4 cellular contexts compared by ENCODE assay signal in the genomic region with DNA sequence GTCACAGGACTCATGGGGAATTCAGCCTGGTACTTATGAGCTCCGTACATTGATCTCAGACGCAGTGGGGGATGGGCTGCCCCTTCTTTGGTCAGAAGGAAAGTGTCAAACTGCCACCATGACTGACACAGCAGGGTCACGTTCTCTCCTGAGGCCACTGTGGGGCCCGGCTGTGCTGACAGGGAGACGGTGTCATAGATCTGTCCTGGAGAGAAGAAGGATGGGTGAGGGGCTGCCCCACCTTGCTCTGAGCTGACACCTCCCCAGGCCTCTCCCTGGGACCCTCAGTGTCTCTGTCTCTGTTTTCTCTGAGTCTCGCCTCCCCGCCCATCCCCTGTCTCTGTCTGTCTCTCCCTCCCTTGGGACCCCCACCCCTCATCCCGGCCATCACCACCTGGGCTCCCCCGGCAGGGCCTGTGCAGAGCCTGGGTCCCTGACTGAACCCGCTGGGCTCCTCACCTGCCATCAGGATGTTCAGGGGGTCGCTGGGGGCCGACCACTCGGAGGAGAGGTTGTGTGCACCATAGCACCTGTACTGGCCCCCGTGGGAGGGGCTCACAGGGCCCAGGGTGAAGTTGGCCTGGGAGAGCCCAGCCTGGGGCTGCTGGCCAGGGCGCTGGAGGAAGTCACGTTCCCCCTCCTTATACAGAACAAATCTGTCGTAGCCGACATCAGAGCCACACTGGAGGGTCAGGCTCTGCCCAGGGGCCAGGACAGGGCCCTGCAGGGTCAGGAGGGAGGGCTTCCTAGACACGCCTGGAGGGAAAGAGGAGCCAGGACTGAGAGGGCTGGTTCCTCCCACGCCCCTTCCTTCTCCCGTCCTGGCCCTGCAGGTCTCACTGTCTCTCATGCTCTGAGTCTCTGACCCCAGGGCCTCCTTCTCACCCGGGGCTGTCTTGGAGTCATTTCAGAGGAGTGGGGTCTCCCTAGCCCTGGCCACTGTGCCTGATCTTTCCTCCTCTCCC. TPM values are rescaled to one million over a fixed set of nuclear protein-coding genes. Genes with fewer than 3 reads are reported as not detected.
"Had no signal": no experiment of that assay in that cellular context is flagged by ENCODE, and none has a peak within 500 bp of the region (broad histone marks: within the 10 kb centered on the region; RNA-seq: fewer than 3 reads in every experiment).

No MANE protein-coding gene starts in this region.

RNA-seq across cellular contexts. Expression of gene LILRA6, which starts 1.9 kb away (rescaled TPM):
- total RNA-seq: chondrocyte, fibroblast of villous mesenchyme had no signal
- polyA plus RNA-seq: keratinocyte had no signal

RNA-seq across cellular contexts. Expression of gene LILRB5, which starts 16.4 kb away (rescaled TPM):
- total RNA-seq: chondrocyte; fibroblast of villous mesenchyme; natural killer cell treated with Interleukin-12 subunit alpha and Interleukin-12 subunit beta and Interleukin-15 and Interleukin-18, amount 100 ng/mL, for 72 hours had no signal
- polyA plus RNA-seq: keratinocyte had no signal

RNA-seq across cellular contexts. Expression of gene LILRB3, which starts 17.8 kb away (rescaled TPM):
- total RNA-seq: chondrocyte, fibroblast of villous mesenchyme had no signal
- polyA plus RNA-seq: keratinocyte had no signal

RNA-seq across cellular contexts. Expression of gene LILRB2, which starts 40.3 kb away (rescaled TPM):
- total RNA-seq: chondrocyte, fibroblast of villous mesenchyme had no signal
- polyA plus RNA-seq: keratinocyte had no signal
